Comparison of ENCODE assay signal across 8 cellular contexts in the genomic region with DNA sequence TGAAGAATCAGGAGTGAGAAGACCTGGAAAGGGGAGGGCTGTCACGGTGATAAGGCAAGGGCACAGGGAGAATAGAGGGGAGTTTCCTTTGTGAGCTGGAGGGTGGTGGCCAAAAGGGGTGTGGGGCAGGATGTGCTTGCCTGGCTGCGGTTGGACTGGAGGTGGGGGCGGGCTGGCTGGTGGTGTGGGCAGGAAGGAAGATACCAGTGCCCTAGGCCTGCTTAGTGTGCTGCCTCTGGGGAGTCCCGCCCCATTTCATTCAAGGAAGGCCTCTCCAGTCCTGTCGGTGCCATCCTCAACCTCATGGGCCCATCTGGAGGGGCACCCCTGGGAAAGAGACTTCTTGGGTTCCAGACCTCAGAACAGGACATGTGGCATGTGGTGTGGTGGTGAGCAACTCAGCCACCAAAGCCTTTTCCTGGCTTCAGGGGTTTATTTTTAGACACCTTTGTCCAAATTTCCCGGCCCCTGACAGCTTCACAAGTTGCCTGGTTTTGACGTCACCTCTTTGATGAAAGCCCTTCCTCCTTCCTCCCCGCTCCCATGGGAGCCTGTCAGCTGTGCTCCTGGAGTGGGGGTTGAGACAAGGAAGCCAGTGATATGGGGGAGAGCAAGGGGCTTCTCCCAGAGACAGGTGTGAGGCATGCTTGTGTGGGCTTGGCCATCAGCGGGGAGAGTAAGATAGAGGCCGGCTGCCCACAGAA. TPM values are rescaled to one million over a fixed set of nuclear protein-coding genes. Genes with fewer than 3 reads are reported as not detected.
DNase-seq lines count a peak whose midpoint lies in the region; ATAC-seq lines count a peak whose summit lies in the region.

No MANE protein-coding gene starts in this region.

- DNase-seq in CD8-positive, alpha-beta memory T cell: peak; percentile 75 to 91 (median 81)
- peak; percentile 51 for DNase-seq in activated naive CD8-positive, alpha-beta T cell treated with anti-CD3 and anti-CD28 coated beads, Interleukin-2, amount 50 U/mL, for 16 hours (ENCODE audit: low read depth, low spot score)
- DNase-seq in left lobe of liver (ENCODE audit: low spot score) (no peak), NCI-H1105 treated with DMSO at 0.1 percent for 48 hours (lab: John Stamatoyannopoulos, UW) (no peak), NCI-H128 (lab: John Stamatoyannopoulos, UW; ENCODE audit: unreplicated experiment) (no peak)
- peak; percentile 53 to 68 for DNase-seq in stimulated activated CD8-positive, alpha-beta memory T cell treated with anti-CD3 and anti-CD28 coated beads, Interleukin-4, amount 100 ng/mL, for 1 hour (ENCODE audit: low read depth in 2 of 2, low spot score in 1 of 2)

- peaks cover 28% of the 10 kb centered on the region for H3K36me3 ChIP-seq in CD8-positive, alpha-beta memory T cell (ENCODE audit: insufficient read depth, low read length)

- H3K4me3 ChIP-seq in CD8-positive, alpha-beta memory T cell (ENCODE audit: low read length): peak overlapping the region; percentile 70

- H3K9me3 Mint-ChIP-seq in CD8-positive, alpha-beta memory T cell: no peaks in the 10 kb centered on the region
- H3K9me3 Mint-ChIP-seq in T-helper 1 cell treated with Interleukin-12 subunit alpha and Interleukin-12 subunit beta and Interleukin-4 antibody, amounts not matched to agents 30 μg/mL and 1 μg/mL, for 36 hours: no peaks in the 10 kb centered on the region

- peak overlapping the region; percentile 3 to 91 (median 79) for H3K4me3 Mint-ChIP-seq in CD8-positive, alpha-beta memory T cell
- peak overlapping the region; percentile 81 for H3K4me3 Mint-ChIP-seq in T-helper 1 cell treated with Interleukin-12 subunit alpha and Interleukin-12 subunit beta and Interleukin-4 antibody, amounts not matched to agents 30 μg/mL and 1 μg/mL, for 36 hours

- no peaks in the 10 kb centered on the region for H3K9me3 ChIP-seq in CD8-positive, alpha-beta memory T cell (ENCODE audit: low read length)

- peaks cover 0 to 1% of the 10 kb centered on the region in 2 donors for H3K27me3 Mint-ChIP-seq in CD8-positive, alpha-beta memory T cell
- H3K27me3 Mint-ChIP-seq in T-helper 1 cell treated with Interleukin-12 subunit alpha and Interleukin-12 subunit beta and Interleukin-4 antibody, amounts not matched to agents 30 μg/mL and 1 μg/mL, for 36 hours (ENCODE audit: low read depth): no peaks in the 10 kb centered on the region

- H3K36me3 Mint-ChIP-seq in CD8-positive, alpha-beta memory T cell: peaks cover 12 to 76% (median 18%) of the 10 kb centered on the region in 3 donors
- H3K36me3 Mint-ChIP-seq in T-helper 1 cell treated with Interleukin-12 subunit alpha and Interleukin-12 subunit beta and Interleukin-4 antibody, amounts not matched to agents 30 μg/mL and 1 μg/mL, for 36 hours (ENCODE audit: low read depth): peaks cover 49% of the 10 kb centered on the region

- POLR2A ChIA-PET in CD8-positive, alpha-beta memory T cell (lab: Charles Lee): interaction anchor here (0.5 to 2.2 kb wide), 3 partner anchors 15 to 1600 kb away, joined by 4 to 14 read pairs (median 13); partner anchors contain the start of genes DCAF1 and TEX264

- peak overlapping the region; percentile 93 to 99 (median 97) for H3K27ac Mint-ChIP-seq in CD8-positive, alpha-beta memory T cell
- H3K27ac Mint-ChIP-seq in T-helper 1 cell treated with Interleukin-12 subunit alpha and Interleukin-12 subunit beta and Interleukin-4 antibody, amounts not matched to agents 30 μg/mL and 1 μg/mL, for 36 hours: peak overlapping the region; percentile 95

- H3K27me3 ChIP-seq in CD8-positive, alpha-beta memory T cell (ENCODE audit: insufficient read depth, low read length, poor library complexity, severe bottlenecking): no peaks in the 10 kb centered on the region

- H3K27ac ChIP-seq in CD8-positive, alpha-beta memory T cell (ENCODE audit: low read depth, low read length): peak overlapping the region; percentile 65

- H3K4me1 Mint-ChIP-seq in CD8-positive, alpha-beta memory T cell: peaks cover 68 to 89% (median 86%) of the 10 kb centered on the region in 3 donors
- peaks cover 70% of the 10 kb centered on the region for H3K4me1 Mint-ChIP-seq in T-helper 1 cell treated with Interleukin-12 subunit alpha and Interleukin-12 subunit beta and Interleukin-4 antibody, amounts not matched to agents 30 μg/mL and 1 μg/mL, for 36 hours (ENCODE audit: low read depth)

- ATAC-seq in HG02678 (IDR thresholded peaks at IDR 0.05; ENCODE audit: unreplicated experiment) (peak; percentile 70), left lobe of liver (peak; percentile 9)

- peaks cover 86% of the 10 kb centered on the region for H3K4me1 ChIP-seq in CD8-positive, alpha-beta memory T cell (ENCODE audit: insufficient read depth, low read length)

- CTCF ChIA-PET in CD8-positive, alpha-beta memory T cell (lab: Charles Lee): interaction anchor here (1.0 to 14.8 kb wide), 4 partner anchors 17 to 1071 kb away, joined by 3 to 210 read pairs (median 96); partner anchors contain the start of genes DCAF1 and TEX264

RNA-seq across cellular contexts. Expression of gene TEX264, which starts 15.6 kb away (rescaled TPM):
- total RNA-seq in CD8-positive, alpha-beta memory T cell: 10 to 100 TPM; 48.2 to 52.3 TPM
- polyA plus RNA-seq in CD8-positive, alpha-beta memory T cell: 110 TPM
- total RNA-seq in left lobe of liver: 39.2 TPM

RNA-seq across cellular contexts. Expression of gene GRM2, which starts 20.2 kb away (rescaled TPM):
- total RNA-seq in CD8-positive, alpha-beta memory T cell: under 1 TPM; 0.59 to 0.62 TPM
- 0.10 TPM for polyA plus RNA-seq in CD8-positive, alpha-beta memory T cell
- 0.05 TPM for total RNA-seq in left lobe of liver

Comparison
In these comparisons a context has a peak if more than half of its experiments do, and no peak if none do; other contexts are left out.
1. DNase-seq: peak in CD8-positive, alpha-beta memory T cell (5 of 5), activated naive CD8-positive, alpha-beta T cell treated with anti-CD3 and anti-CD28 coated beads, Interleukin-2, amount 50 U/mL, for 16 hours (single experiment) and stimulated activated CD8-positive, alpha-beta memory T cell treated with anti-CD3 and anti-CD28 coated beads, Interleukin-4, amount 100 ng/mL, for 1 hour (2 of 2); none in left lobe of liver (single experiment), NCI-H1105 treated with DMSO at 0.1 percent for 48 hours (single experiment) and NCI-H128 (single experiment).